In genomic region chr14:105204206-105204930, GRCh38 we compare ENCODE assay signal across 12 cellular contexts. TPM values are rescaled to one million over a fixed set of nuclear protein-coding genes. Genes with fewer than 3 reads are reported as not detected.
DNase-seq lines count a peak whose midpoint lies in the region; ATAC-seq and TF ChIP-seq lines count a peak whose summit lies in the region.
"Had no signal": no experiment of that assay in that cellular context is flagged by ENCODE, and none has a peak within 500 bp of the region (broad histone marks: within the 10 kb centered on the region; RNA-seq: fewer than 3 reads in every experiment).

No MANE protein-coding gene starts in this region.

- DNase-seq in C1 segment of cervical spinal cord (lab: John Stamatoyannopoulos, UW) (peak in 11 of 14 donors; percentile 15 to 81 (median 46)), SK-MEL-5 (ENCODE audit: low read depth, low spot score) (peak; percentile 35), glomerular visceral epithelial cell (ENCODE audit: extremely low spot score) (peak; percentile 71), omental fat pad (ENCODE audit: low spot score) (no peak), GDM1 (lab: John Stamatoyannopoulos, UW) (no peak), iPS-NIHi11 (ENCODE audit: low spot score) (no peak), type B pancreatic cell (ENCODE audit: extremely low spot score, unreplicated experiment) (no peak)
- DNase-seq: esophagus squamous epithelium had no signal

- H3K36me3 Mint-ChIP-seq in type B pancreatic cell = no peaks in the 10 kb centered on the region
- H3K36me3 Mint-ChIP-seq: activated naive CD4-positive, alpha-beta T cell treated with anti-CD3 and anti-CD28 coated beads, Interleukin-2, amount 50 U/mL, for 72 hours; CD4-positive, alpha-beta memory T cell; IgD-negative memory B cell had no signal

- TF ChIP-seq CTCF in omental fat pad (IDR thresholded peaks at IDR 0.05) (no peak), type B pancreatic cell (conservative IDR thresholded peaks at IDR 0.05) (no peak)

- H3K4me1 Mint-ChIP-seq in type B pancreatic cell (ENCODE audit: unreplicated experiment) = no peaks in the 10 kb centered on the region

- no peak overlapping the region for H3K27ac Mint-ChIP-seq in type B pancreatic cell
- H3K27ac Mint-ChIP-seq: activated naive CD4-positive, alpha-beta T cell treated with anti-CD3 and anti-CD28 coated beads, Interleukin-2, amount 50 U/mL, for 72 hours had no signal

- H3K9me3 Mint-ChIP-seq in type B pancreatic cell = no peaks in the 10 kb centered on the region
- H3K9me3 Mint-ChIP-seq: activated naive CD4-positive, alpha-beta T cell treated with anti-CD3 and anti-CD28 coated beads, Interleukin-2, amount 50 U/mL, for 72 hours; CD4-positive, alpha-beta memory T cell had no signal

- no peaks in the 10 kb centered on the region for H3K27me3 Mint-ChIP-seq in type B pancreatic cell

- in situ Hi-C loops in SK-MEL-5 (cut with HindIII; ENCODE audit: low pct_unique_long_range_greater_than_20kb, low sequenced_read_pairs) = no loop called here

- ATAC-seq in omental fat pad (ENCODE audit: low FRiP score) = peak; percentile 30
- ATAC-seq in GM19328 (IDR thresholded peaks at IDR 0.05; ENCODE audit: unreplicated experiment) = no peak
- ATAC-seq: activated naive CD4-positive, alpha-beta T cell treated with anti-CD3 and anti-CD28 coated beads, Interleukin-2, amount 50 U/mL, for 72 hours had no signal

- no peak overlapping the region for H3K4me3 Mint-ChIP-seq in type B pancreatic cell
- H3K4me3 Mint-ChIP-seq: IgD-negative memory B cell had no signal

RNA-seq across cellular contexts. Expression of gene NUDT14, which starts 23.3 kb away (rescaled TPM):
- total RNA-seq in SK-MEL-5 (2014; rRNA removed; shearing (Covaris generic)) = 35.2 and 37.4 TPM in 2 replicates
- polyA plus RNA-seq in SK-MEL-5 (2015; cell fraction: cytosol; rRNA removed) = 43.4 and 47.3 TPM in 2 replicates
- polyA plus RNA-seq in SK-MEL-5 (2015; cell fraction: nucleus; rRNA removed) = 31.2 and 43.5 TPM in 2 replicates
- total RNA-seq in omental fat pad (10 to 100 TPM; 12.1 to 22.3 (median 16.6) TPM), type B pancreatic cell (ENCODE audit: low replicate concordance) (33.3 and 49.6 TPM in 2 replicates)

RNA-seq across cellular contexts. Expression of gene JAG2, which starts 35.8 kb away (rescaled TPM):
- 1.3 TPM in 2 replicates for total RNA-seq in SK-MEL-5 (2014; rRNA removed; shearing (Covaris generic))
- polyA plus RNA-seq in SK-MEL-5 (2015; cell fraction: cytosol; rRNA removed) = 2.1 and 2.8 TPM in 2 replicates
- polyA plus RNA-seq in SK-MEL-5 (2015; cell fraction: nucleus; rRNA removed) = 8.1 and 13.0 TPM in 2 replicates
- total RNA-seq in omental fat pad = 10 to 100 TPM in 1 of 4 donors, 1 to 10 TPM in 3; 4.7 to 21.3 (median 8.3) TPM
- 16.5 and 37.1 TPM in 2 replicates for total RNA-seq in type B pancreatic cell (ENCODE audit: low replicate concordance)
- polyA plus RNA-seq: CD4-positive, alpha-beta memory T cell; IgD-negative memory B cell had no signal

RNA-seq across cellular contexts. Expression of gene BTBD6, which starts 44.0 kb away (rescaled TPM):
- 35.1 and 38.2 TPM in 2 replicates for total RNA-seq in SK-MEL-5 (2014; rRNA removed; shearing (Covaris generic))
- polyA plus RNA-seq in SK-MEL-5 (2015; cell fraction: cytosol; rRNA removed) = 14.6 and 17.4 TPM in 2 replicates
- 63.8 and 64.7 TPM in 2 replicates for polyA plus RNA-seq in SK-MEL-5 (2015; cell fraction: nucleus; rRNA removed)
- total RNA-seq in omental fat pad = 10 to 100 TPM; 63.9 to 95.4 (median 67.9) TPM
- 38.8 and 44.7 TPM in 2 replicates for total RNA-seq in type B pancreatic cell (ENCODE audit: low replicate concordance)

Comparison
In these comparisons a context has a peak if more than half of its experiments do, and no peak if none do; other contexts are left out.
1. DNase-seq: peak in C1 segment of cervical spinal cord (11 of 14), SK-MEL-5 (single experiment) and glomerular visceral epithelial cell (single experiment); none in omental fat pad (single experiment), GDM1 (single experiment), iPS-NIHi11 (single experiment) and type B pancreatic cell (single experiment).